27 cellular contexts compared by ENCODE assay signal in the genomic region with DNA sequence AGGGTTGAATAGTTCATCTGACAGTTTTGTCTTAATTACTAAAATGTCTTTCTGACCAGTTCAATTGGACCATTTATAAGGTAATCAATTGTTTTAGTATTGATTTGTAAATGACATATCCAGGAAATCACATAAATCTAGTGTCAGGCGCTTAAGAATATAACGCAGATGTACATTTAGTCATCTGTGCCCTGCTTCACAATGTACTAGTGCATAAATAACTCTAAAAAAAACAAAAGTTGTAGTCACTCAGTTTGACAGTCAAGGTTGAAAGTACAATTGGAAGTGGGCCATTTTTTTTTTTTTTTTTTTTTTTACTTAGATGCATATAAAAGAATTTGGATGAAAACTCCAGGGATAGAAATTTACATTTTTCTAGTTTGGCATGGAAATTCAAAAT.
DNase-seq lines count a peak whose midpoint lies in the region; ATAC-seq, FAIRE-seq and TF ChIP-seq lines count a peak whose summit lies in the region.
"Had no signal": no experiment of that assay in that cellular context is flagged by ENCODE, and none has a peak within 500 bp of the region (broad histone marks: within the 10 kb centered on the region; RNA-seq: fewer than 3 reads in every experiment).

No MANE protein-coding gene starts in this region.

- DNase-seq in HepG2 (ENCODE audit: low spot score) (no peak), brain microvascular endothelial cell (peak; percentile 3), glomerular visceral epithelial cell (ENCODE audit: extremely low spot score) (peak; percentile 58), activated gamma-delta T cell treated with Interleukin-2 at 50 U/mL for 16 hours (no peak), H9 (no peak), tibial artery (no peak), osteocyte (ENCODE audit: extremely low spot score, unreplicated experiment) (no peak)
- DNase-seq: 8988T; activated CD4-positive, alpha-beta T cell treated with anti-CD3 and anti-CD28 coated beads, Interleukin-2, amount 50 U/mL, for 48 hours; activated CD8-positive, alpha-beta memory T cell treated with anti-CD3 and anti-CD28 coated beads, Interleukin-2, amount 50 U/mL, for 4 hours; activated naive CD4-positive, alpha-beta T cell treated with anti-CD3 and anti-CD28 coated beads, Interleukin-2, amount 50 U/mL, for 16 hours; amygdala; head of caudate nucleus; left colon; mesenchymal stem cell; NCI-H1694; NCI-H2171; NCI-H526; stimulated activated naive CD4-positive, alpha-beta T cell; testis; uterus had no signal

- H3K4me2 ChIP-seq in HepG2 (ENCODE audit: low read depth, low read length) = no peak overlapping the region
- H3K4me2 ChIP-seq in H9 (ENCODE audit: insufficient read depth, insufficient read length, low read length) = no peak overlapping the region

- no peak for ATAC-seq in HepG2
- ATAC-seq: activated CD4-positive, CD25-positive, alpha-beta regulatory T cell treated with anti-CD3 and anti-CD28 coated beads, Interleukin-2, amount 50 U/mL, for 24 hours; left colon; Panc1 had no signal

- no peaks in the 10 kb centered on the region for H3K27me3 ChIP-seq in liver (ENCODE audit: control insufficient read depth in 4 of 4, insufficient read depth in 4 of 4, low read length in 3 of 4)
- no peaks in the 10 kb centered on the region for H3K27me3 ChIP-seq in HepG2 (ENCODE audit: control insufficient read depth in 1 of 2, insufficient read depth in 2 of 2, low read length in 2 of 2)
- no peaks in the 10 kb centered on the region for H3K27me3 ChIP-seq in brain microvascular endothelial cell (replicated peaks)
- H3K27me3 ChIP-seq in H9 (ENCODE audit: insufficient read depth, low read length) = no peaks in the 10 kb centered on the region
- H3K27me3 ChIP-seq in tibial artery = no peaks in the 10 kb centered on the region
- H3K27me3 ChIP-seq: testis, uterus had no signal

- H3K27ac Mint-ChIP-seq in H9 (no peak overlapping the region), osteocyte (ENCODE audit: unreplicated experiment) (no peak overlapping the region)
- H3K27ac Mint-ChIP-seq: activated T-helper 1 cell treated with anti-CD3 and anti-CD28 coated beads, Interleukin-12 subunit alpha, Interleukin-12 subunit beta, Interleukin-2, Interleukin-4 antibody, amounts not matched to agents 30 ng/mL and 10 ng/mL and 1 ng/mL, durations not matched to agents 14 hours and 24 hours and 36 hours had no signal

- H2BK15ac ChIP-seq in H9 (ENCODE audit: low read depth, low read length) = no peak overlapping the region

- TF ChIP-seq RAD21 in liver (IDR thresholded peaks at IDR 0.05) (no peak), HepG2 (CRISPR knock-in tag; IDR thresholded peaks at IDR 0.05) (no peak)

- H3K23ac ChIP-seq in H9 (ENCODE audit: insufficient read length, low read depth, low read length) = no peak overlapping the region

- H3K9ac ChIP-seq in liver (ENCODE audit: low read depth in 1 of 2, low read length in 2 of 2) (no peak overlapping the region), HepG2 (ENCODE audit: insufficient read depth, low read depth, low read length) (no peak overlapping the region), H9 (ENCODE audit: extremely low read depth, insufficient read length, low read length) (no peak overlapping the region)

- H3K4me1 ChIP-seq in liver (ENCODE audit: control insufficient read depth in 4 of 4, insufficient read depth in 4 of 4, low read length in 3 of 4) (peaks cover 0 to 2% (median 0%) of the 10 kb centered on the region in 4 donors), HepG2 (ENCODE audit: insufficient read depth, low read length) (no peaks in the 10 kb centered on the region), H9 (ENCODE audit: insufficient read depth, low read length) (no peaks in the 10 kb centered on the region), tibial artery (no peaks in the 10 kb centered on the region)
- H3K4me1 ChIP-seq: prostate gland, testis, uterus had no signal

- intact Hi-C loops in HepG2 (cut with micrococcal nuclease; ENCODE audit: unreplicated experiment) (no loop called here), tibial artery (cut with DNase I; ENCODE audit: low total_unique reads) (no loop called here)

- POLR2A ChIA-PET in HepG2 (lab: Yijun Ruan, JAX) = no interaction called here

- no peaks in the 10 kb centered on the region for H3K36me3 Mint-ChIP-seq in H9 (ENCODE audit: insufficient read depth in 1 of 3, low read depth in 3 of 3)
- H3K36me3 Mint-ChIP-seq in osteocyte (ENCODE audit: unreplicated experiment) = no peaks in the 10 kb centered on the region

- no peak for TF ChIP-seq EP300 in HepG2 (IDR thresholded peaks at IDR 0.05; ENCODE audit: low read depth in 2 of 2, low read length in 2 of 2)
- no peak for TF ChIP-seq EP300 in HepG2 (CRISPR knock-in tag; IDR thresholded peaks at IDR 0.05; ENCODE audit: borderline replicate concordance)

- H3K56ac ChIP-seq in H9 (ENCODE audit: insufficient read length, low read depth, low read length) = no peak overlapping the region

- H3K4me3 Mint-ChIP-seq in H9 (no peak overlapping the region), osteocyte (ENCODE audit: unreplicated experiment) (no peak overlapping the region)
- H3K4me3 Mint-ChIP-seq: activated T-helper 1 cell treated with anti-CD3 and anti-CD28 coated beads, Interleukin-12 subunit alpha, Interleukin-12 subunit beta, Interleukin-2, Interleukin-4 antibody, amounts not matched to agents 30 ng/mL and 10 ng/mL and 1 ng/mL, durations not matched to agents 14 hours and 24 hours and 36 hours; central memory CD8-positive, alpha-beta T cell had no signal

- no peak overlapping the region for H3K27ac ChIP-seq in liver (ENCODE audit: low read depth in 1 of 2, low read length in 2 of 2)
- H3K27ac ChIP-seq in HepG2 (ENCODE audit: extremely low read length, insufficient read depth, low read length) = no peak overlapping the region
- no peak overlapping the region for H3K27ac ChIP-seq in brain microvascular endothelial cell
- no peak overlapping the region for H3K27ac ChIP-seq in H9 (ENCODE audit: insufficient read length, low read depth, low read length)
- no peak overlapping the region for H3K27ac ChIP-seq in tibial artery
- H3K27ac ChIP-seq: prostate gland, testis, uterus had no signal

- H3K79me2 ChIP-seq in HepG2 (ENCODE audit: insufficient read depth, low read length) = no peaks in the 10 kb centered on the region
- no peaks in the 10 kb centered on the region for H3K79me2 ChIP-seq in H9 (ENCODE audit: insufficient read depth, low read length)

- no peak overlapping the region for H4K5ac ChIP-seq in H9 (ENCODE audit: insufficient read length, low read depth, low read length)

- H4K20me1 ChIP-seq in HepG2 (ENCODE audit: insufficient read depth, low read length) (no peaks in the 10 kb centered on the region), H9 (ENCODE audit: control insufficient read depth, insufficient read depth, insufficient read length) (no peaks in the 10 kb centered on the region)

- no peaks in the 10 kb centered on the region for H3K9me3 Mint-ChIP-seq in H9
- H3K9me3 Mint-ChIP-seq in osteocyte (ENCODE audit: unreplicated experiment) = no peaks in the 10 kb centered on the region
- H3K9me3 Mint-ChIP-seq: activated T-helper 1 cell treated with anti-CD3 and anti-CD28 coated beads, Interleukin-12 subunit alpha, Interleukin-12 subunit beta, Interleukin-2, Interleukin-4 antibody, amounts not matched to agents 30 ng/mL and 10 ng/mL and 1 ng/mL, durations not matched to agents 14 hours and 24 hours and 36 hours had no signal

- H3K36me3 ChIP-seq in liver (ENCODE audit: control insufficient read depth in 4 of 4, insufficient read depth in 3 of 4, low read depth in 1 of 4, low read length in 3 of 4) = no peaks in the 10 kb centered on the region
- H3K36me3 ChIP-seq in HepG2 (replicated peaks in 1 of 2; ENCODE audit: control insufficient read depth in 1 of 2, insufficient read depth in 2 of 2, low read length in 2 of 2) = no peaks in the 10 kb centered on the region
- H3K36me3 ChIP-seq in brain microvascular endothelial cell (replicated peaks) = no peaks in the 10 kb centered on the region
- no peaks in the 10 kb centered on the region for H3K36me3 ChIP-seq in tibial artery
- H3K36me3 ChIP-seq: prostate gland, uterus had no signal

- H3K23me2 ChIP-seq in H9 (ENCODE audit: insufficient read length, low read depth, low read length, poor library complexity, severe bottlenecking) = no peaks in the 10 kb centered on the region

- no peak overlapping the region for H4K91ac ChIP-seq in H9 (ENCODE audit: insufficient read length, low read depth, low read length)

- H3K4ac ChIP-seq in H9 (ENCODE audit: low read depth, low read length) = no peak overlapping the region

- no peak overlapping the region for H2BK5ac ChIP-seq in H9 (ENCODE audit: insufficient read length, low read length)

- H3K14ac ChIP-seq in H9 (ENCODE audit: insufficient read depth, low read length) = no peak overlapping the region

- no peaks in the 10 kb centered on the region for H3K79me1 ChIP-seq in H9 (ENCODE audit: insufficient read depth, low read depth, low read length, poor library complexity, severe bottlenecking)

- no peak overlapping the region for H3K18ac ChIP-seq in H9 (ENCODE audit: insufficient read length, low read depth, low read length)

- no peak overlapping the region for H2BK12ac ChIP-seq in H9 (ENCODE audit: insufficient read length, low read depth, low read length)

- no peaks in the 10 kb centered on the region for H3K27me3 Mint-ChIP-seq in H9 (ENCODE audit: low read depth)
- H3K27me3 Mint-ChIP-seq in osteocyte (ENCODE audit: unreplicated experiment) = no peaks in the 10 kb centered on the region
- H3K27me3 Mint-ChIP-seq: central memory CD8-positive, alpha-beta T cell had no signal

- no peak overlapping the region for H2BK20ac ChIP-seq in H9 (ENCODE audit: low read depth, low read length, poor library complexity, severe bottlenecking)

- in situ Hi-C loops in HepG2 (cut with HindIII; ENCODE audit: extremely low pct_ligation_motif_present, low pct_unique_long_range_greater_than_20kb) (no loop called here), brain microvascular endothelial cell (cut with HindIII; ENCODE audit: low pct_ligation_motif_present, low sequenced_read_pairs) (no loop called here)

- TF ChIP-seq CTCF in liver (IDR thresholded peaks at IDR 0.05; ENCODE audit: low read depth, low read length, missing input control) = no peak
- TF ChIP-seq CTCF in HepG2 (CRISPR knock-in tag; IDR thresholded peaks at IDR 0.05) = no peak
- no peak for TF ChIP-seq CTCF in brain microvascular endothelial cell (IDR thresholded peaks at IDR 0.05; ENCODE audit: low read depth, low read length, missing control alignments)
- TF ChIP-seq CTCF in H9 (conservative IDR thresholded peaks at IDR 0.05) = no peak
- no peak for TF ChIP-seq CTCF in tibial artery (IDR thresholded peaks at IDR 0.05)
- no peak for TF ChIP-seq CTCF in osteocyte (IDR thresholded peaks at IDR 0.05)

- WGBS in liver = 58% methylated on average over 2 of the region's 2 CpGs
- 24% methylated on average over 2 of the region's 2 CpGs for WGBS in HepG2 (ENCODE audit: low lambda C conversion rate)
- no CpG with 5 or more reads among the region's 2 CpGs for WGBS in H9 (ENCODE audit: extremely low coverage, insufficient read length, low lambda C conversion rate)

- H3K9me3 ChIP-seq in liver (ENCODE audit: control insufficient read depth in 4 of 4, low read length in 3 of 4) = no peaks in the 10 kb centered on the region
- H3K9me3 ChIP-seq in HepG2 (ENCODE audit: low read length) = no peaks in the 10 kb centered on the region
- H3K9me3 ChIP-seq in H9 (ENCODE audit: control insufficient read depth, low read depth, low read length) = no peaks in the 10 kb centered on the region
- H3K9me3 ChIP-seq in tibial artery = no peaks in the 10 kb centered on the region
- H3K9me3 ChIP-seq: prostate gland, testis, uterus had no signal

- H3K4me1 Mint-ChIP-seq in H9 (peaks cover 7 to 8% of the 10 kb centered on the region in 2 experiments), osteocyte (ENCODE audit: unreplicated experiment) (peaks cover 4% of the 10 kb centered on the region)
- H3K4me1 Mint-ChIP-seq: central memory CD8-positive, alpha-beta T cell had no signal

- no peak for FAIRE-seq in HepG2 (lab: Jason Lieb, UNC)

- BruUV-seq in HepG2 (replicated peaks; lab: Mats Ljungman, UMichigan) = no TSS peak

- CTCF ChIA-PET in HepG2 (lab: Yijun Ruan, JAX; ENCODE audit: low intra/inter-chr PET ratio, low total read pairs) = no interaction called here

- H2BK120ac ChIP-seq in H9 (ENCODE audit: low read depth, low read length, poor library complexity, severe bottlenecking) = no peak overlapping the region

- H2AK5ac ChIP-seq in H9 (ENCODE audit: insufficient read length, low read length) = no peak overlapping the region

- no peak for TF ChIP-seq POLR2A in HepG2 (IDR thresholded peaks at IDR 0.05; ENCODE audit: insufficient read depth in 1 of 2, low read depth in 2 of 2, low read length in 2 of 2)

- H2AFZ ChIP-seq in HepG2 (ENCODE audit: low read length) (no peak overlapping the region), H9 (ENCODE audit: low read length) (no peak overlapping the region)

- no peak overlapping the region for H3T11ph ChIP-seq in H9 (ENCODE audit: low read length)

- H3K4me3 ChIP-seq in liver (ENCODE audit: low read depth in 1 of 3, low read length in 3 of 3) = no peak overlapping the region
- H3K4me3 ChIP-seq in HepG2 (replicated peaks in 1 of 3; ENCODE audit: insufficient read depth in 1 of 3, low read depth in 2 of 3, low read length in 3 of 3) = no peak overlapping the region
- no peak overlapping the region for H3K4me3 ChIP-seq in brain microvascular endothelial cell (ENCODE audit: low read depth, low read length)
- no peak overlapping the region for H3K4me3 ChIP-seq in tibial artery
- H3K4me3 ChIP-seq: prostate gland, testis, uterus had no signal

- H4K8ac ChIP-seq in H9 (replicated peaks; ENCODE audit: insufficient read length, low read depth, low read length) = no peak overlapping the region

Comparison
In these comparisons a context has a peak if more than half of its experiments do, and no peak if none do; other contexts are left out.
1. DNase-seq: peak in brain microvascular endothelial cell (single experiment) and glomerular visceral epithelial cell (single experiment); none in HepG2 (single experiment), activated gamma-delta T cell treated with Interleukin-2 at 50 U/mL for 16 hours (single experiment), H9 (single experiment), tibial artery (0 of 2) and osteocyte (single experiment).